Comparison of ENCODE assay signal across 8 cellular contexts in genomic region chr3:187750041-187750512, GRCh38. TPM values are rescaled to one million over a fixed set of nuclear protein-coding genes. Genes with fewer than 3 reads are reported as not detected.
A peak's percentile ranks its signal among the peaks of the same experiment; 100 is the strongest.
DNase-seq lines count a peak whose midpoint lies in the region; ATAC-seq and TF ChIP-seq lines count a peak whose summit lies in the region.

No MANE protein-coding gene starts in this region.

- H3K9ac ChIP-seq in Karpas-422 (ENCODE audit: low read length): peak overlapping the region; percentile 97

- H4K20me1 ChIP-seq in Karpas-422 (ENCODE audit: insufficient read depth, low read depth, low read length): no peaks in the 10 kb centered on the region

- H3K4me1 ChIP-seq in Karpas-422 (ENCODE audit: low read length) (peaks cover 60% of the 10 kb centered on the region), left lung (peaks cover 3 to 53% of the 10 kb centered on the region in 2 donors)

- H3K27ac ChIP-seq in 22Rv1: peak overlapping the region; percentile 97
- H3K27ac ChIP-seq in Karpas-422 (ENCODE audit: low read length): peak overlapping the region; percentile 98
- peak overlapping the region; percentile 43 to 60 for H3K27ac ChIP-seq in left lung

- ATAC-seq in left lung (peak; percentile 67), HG02885 (IDR thresholded peaks at IDR 0.05; ENCODE audit: poor library complexity, unreplicated experiment) (no peak), GM18858 (IDR thresholded peaks at IDR 0.05; ENCODE audit: unreplicated experiment) (no peak)

- H3K27me3 ChIP-seq in Karpas-422 (ENCODE audit: low read length) (no peaks in the 10 kb centered on the region), left lung (no peaks in the 10 kb centered on the region)

- TF ChIP-seq CTCF in 22Rv1 (IDR thresholded peaks at IDR 0.05) (no peak), astrocyte of the spinal cord (IDR thresholded peaks at IDR 0.05; ENCODE audit: low read depth, low read length) (no peak), left lung (IDR thresholded peaks at IDR 0.05) (no peak)

- in situ Hi-C loops in astrocyte of the spinal cord (cut with HindIII; ENCODE audit: low sequenced_read_pairs): no loop called here

- DNase-seq in Karpas-422: peak; percentile 89
- DNase-seq in astrocyte of the spinal cord (ENCODE audit: low read depth, low spot score): peak; percentile 46
- peak; percentile 79 to 83 for DNase-seq in left lung
- peak; percentile 84 for DNase-seq in ureter (ENCODE audit: low spot score)
- no peak for DNase-seq in NK-92 treated with Interleukin-12 subunit alpha and Interleukin-12 subunit beta, amount 100 ng/mL, for 24 hours (lab: John Stamatoyannopoulos, UW)

- H2AFZ ChIP-seq in Karpas-422 (ENCODE audit: low read length): peak overlapping the region; percentile 11; the same call in 1 of the 2 replicates

- H3K36me3 ChIP-seq in Karpas-422 (ENCODE audit: insufficient read depth, low read length) (no peaks in the 10 kb centered on the region), left lung (no peaks in the 10 kb centered on the region)

- no peaks in the 10 kb centered on the region for H3K9me2 ChIP-seq in Karpas-422 (replicated peaks; ENCODE audit: insufficient read depth, low read length)

- H3K79me2 ChIP-seq in Karpas-422 (ENCODE audit: low read length): peaks cover 8% of the 10 kb centered on the region

- intact Hi-C loops in left lung (cut with DNase I): no loop called here

- H3K4me3 ChIP-seq in Karpas-422 (ENCODE audit: low read length): peak overlapping the region; percentile 54
- peak overlapping the region; percentile 9 for H3K4me3 ChIP-seq in astrocyte of the spinal cord (ENCODE audit: low read depth, low read length)
- peak overlapping the region; percentile 1 to 14 for H3K4me3 ChIP-seq in left lung

- peak overlapping the region; percentile 93 for H3K4me2 ChIP-seq in Karpas-422 (ENCODE audit: low read depth, low read length, poor library complexity, severe bottlenecking)

- H3K9me3 ChIP-seq in Karpas-422 (ENCODE audit: low read length) (no peaks in the 10 kb centered on the region), left lung (no peaks in the 10 kb centered on the region)

RNA-seq across cellular contexts. Expression of gene BCL6, which starts 4.8 kb away (rescaled TPM):
- 488 and 569 TPM in 2 replicates for total RNA-seq in Karpas-422 (2014; rRNA removed; shearing (Covaris generic); ENCODE audit: low replicate concordance)
- total RNA-seq in left lung (100 to 1,000 TPM in 1 of 2 donors, 10 to 100 TPM in 1; 79.9 to 160 TPM), ureter (90.7 TPM)

RNA-seq across cellular contexts. Expression of gene RTP2, which starts 47.7 kb away (rescaled TPM):
- total RNA-seq in Karpas-422 (2014; rRNA removed; shearing (Covaris generic); ENCODE audit: low replicate concordance): not detected in 2 replicates
- total RNA-seq in left lung (not detected), ureter (not detected)
